17 cellular contexts compared by ENCODE assay signal in genomic region chr16:85638248-85638647, GRCh38.
"Had no signal": no experiment of that assay in that cellular context is flagged by ENCODE, and none has a peak within 500 bp of the region (broad histone marks: within the 10 kb centered on the region; RNA-seq: fewer than 3 reads in every experiment).

No MANE protein-coding gene starts in this region.

- H3K27ac Mint-ChIP-seq: activated CD8-positive, alpha-beta memory T cell treated with anti-CD3 and anti-CD28 coated beads, Interleukin-2, amount 10 ng/mL, durations not matched to agents 7 days and 5 days; activated naive CD8-positive, alpha-beta T cell treated with anti-CD3 and anti-CD28 coated beads, Interleukin-2, amount 10 ng/mL, durations not matched to agents 7 days and 5 days had no signal

- H3K9me3 Mint-ChIP-seq: activated naive CD8-positive, alpha-beta T cell treated with anti-CD3 and anti-CD28 coated beads, Interleukin-2, amount 10 ng/mL, durations not matched to agents 7 days and 5 days; naive B cell; stimulated activated naive CD8-positive, alpha-beta T cell treated with anti-CD3 and anti-CD28 coated beads, Interleukin-15, amount 100 ng/mL, for 72 hours had no signal

- H3K36me3 Mint-ChIP-seq: activated CD8-positive, alpha-beta memory T cell treated with anti-CD3 and anti-CD28 coated beads, Interleukin-2, amount 10 ng/mL, durations not matched to agents 7 days and 5 days; activated naive CD8-positive, alpha-beta T cell treated with anti-CD3 and anti-CD28 coated beads, Interleukin-2, amount 10 ng/mL, durations not matched to agents 7 days and 5 days; naive B cell had no signal

- H3K27ac ChIP-seq: colonic mucosa, epithelial cell of prostate, gastroesophageal sphincter had no signal

- H3K36me3 ChIP-seq: colonic mucosa had no signal

- H3K27me3 ChIP-seq: colonic mucosa, gastroesophageal sphincter had no signal

- ATAC-seq: activated CD8-positive, alpha-beta memory T cell treated with anti-CD3 and anti-CD28 coated beads, Interleukin-2, amount 10 ng/mL, durations not matched to agents 7 days and 5 days; gastroesophageal sphincter; SK-N-SH treated with all-trans-retinoic acid at 6 μM for 48 hours had no signal

- H3K4me3 Mint-ChIP-seq: activated CD8-positive, alpha-beta memory T cell treated with anti-CD3 and anti-CD28 coated beads, Interleukin-2, amount 10 ng/mL, durations not matched to agents 7 days and 5 days; activated naive CD8-positive, alpha-beta T cell treated with anti-CD3 and anti-CD28 coated beads, Interleukin-2, amount 10 ng/mL, durations not matched to agents 7 days and 5 days; stimulated activated naive CD8-positive, alpha-beta T cell treated with anti-CD3 and anti-CD28 coated beads, Interleukin-15, amount 100 ng/mL, for 72 hours had no signal

- H3K4me1 Mint-ChIP-seq: activated CD8-positive, alpha-beta memory T cell treated with anti-CD3 and anti-CD28 coated beads, Interleukin-2, amount 10 ng/mL, durations not matched to agents 7 days and 5 days; activated naive CD8-positive, alpha-beta T cell treated with anti-CD3 and anti-CD28 coated beads, Interleukin-2, amount 10 ng/mL, durations not matched to agents 7 days and 5 days had no signal

- H3K9me3 ChIP-seq: colonic mucosa, gastroesophageal sphincter had no signal

- H3K4me3 ChIP-seq: colonic mucosa, gastroesophageal sphincter, lung had no signal

- DNase-seq: activated CD4-positive, alpha-beta T cell treated with anti-CD3 and anti-CD28 coated beads, Interleukin-2, amount 50 U/mL, for 48 hours; activated CD4-positive, CD25-positive, alpha-beta regulatory T cell treated with anti-CD3 and anti-CD28 coated beads, Interleukin-2, amount 50 U/mL, for 72 hours; activated CD8-positive, alpha-beta memory T cell treated with anti-CD3 and anti-CD28 coated beads, Interleukin-2, amount 10 ng/mL, durations not matched to agents 7 days and 5 days; activated gamma-delta T cell; activated naive CD8-positive, alpha-beta T cell treated with anti-CD3 and anti-CD28 coated beads, Interleukin-2, amount 10 ng/mL, durations not matched to agents 7 days and 5 days; activated T-cell treated with anti-CD3 and anti-CD28 coated beads, Interleukin-2, amount 50 U/mL, for 48 hours; aorta; colonic mucosa; hippocampal formation; naive B cell; stimulated activated CD4-positive, alpha-beta T cell treated with anti-CD3 and anti-CD28 coated beads, Interleukin-12 subunit alpha, Interleukin-12 subunit beta, amount 100 ng/mL, for 4 hours; stimulated activated CD4-positive, alpha-beta T cell treated with anti-CD3 and anti-CD28 coated beads, Interleukin-2, amount 100 ng/mL, for 48 hours; stimulated activated naive CD8-positive, alpha-beta T cell treated with anti-CD3 and anti-CD28 coated beads, Interleukin-15, amount 100 ng/mL, for 72 hours had no signal

- H3K27me3 Mint-ChIP-seq: activated CD8-positive, alpha-beta memory T cell treated with anti-CD3 and anti-CD28 coated beads, Interleukin-2, amount 10 ng/mL, durations not matched to agents 7 days and 5 days; activated naive CD8-positive, alpha-beta T cell treated with anti-CD3 and anti-CD28 coated beads, Interleukin-2, amount 10 ng/mL, durations not matched to agents 7 days and 5 days; naive B cell; stimulated activated naive CD8-positive, alpha-beta T cell treated with anti-CD3 and anti-CD28 coated beads, Interleukin-15, amount 100 ng/mL, for 72 hours had no signal
